Comparison of ENCODE assay signal across 8 cellular contexts in genomic region chr3:71681224-71681668, GRCh38. TPM values are rescaled to one million over a fixed set of nuclear protein-coding genes. Genes with fewer than 3 reads are reported as not detected.
A peak's percentile ranks its signal among the peaks of the same experiment; 100 is the strongest.
DNase-seq lines count a peak whose midpoint lies in the region; ATAC-seq and TF ChIP-seq lines count a peak whose summit lies in the region.

No MANE protein-coding gene starts in this region.

- DNase-seq in Ammon's horn (ENCODE audit: low spot score) (peak; percentile 88), GM20000 (ENCODE audit: low spot score) (peak; percentile 49), PC-9 (peak in 1 of 2 experiments; percentile 20), brain microvascular endothelial cell (peak; percentile 75), iris pigment epithelial cell (ENCODE audit: low read depth) (peak; percentile 90), smooth muscle cell of the brain vasculature (ENCODE audit: low read depth, low spot score) (peak; percentile 45)
- DNase-seq in NK-92 treated with Interleukin-12 subunit alpha and Interleukin-12 subunit beta, amount 100 ng/mL, for 24 hours (lab: John Stamatoyannopoulos, UW) = no peak

- no peaks in the 10 kb centered on the region for H3F3A ChIP-seq in PC-9 (ENCODE audit: insufficient read depth, low read depth)

- peak; percentile 51 for TF ChIP-seq CTCF in GM20000 (IDR thresholded peaks at IDR 0.05; ENCODE audit: extremely low read depth, missing control alignments)
- TF ChIP-seq CTCF in PC-9 (conservative IDR thresholded peaks at IDR 0.05) = peak; percentile 63
- peak; percentile 95 for TF ChIP-seq CTCF in brain microvascular endothelial cell (IDR thresholded peaks at IDR 0.05; ENCODE audit: low read depth, low read length, missing control alignments)

- no peaks in the 10 kb centered on the region for H3K36me3 ChIP-seq in PC-9 (ENCODE audit: low read depth)
- H3K36me3 ChIP-seq in brain microvascular endothelial cell (replicated peaks) = no peaks in the 10 kb centered on the region

- ATAC-seq in HG03159 (IDR thresholded peaks at IDR 0.05; ENCODE audit: unreplicated experiment) = no peak

- H3K27me3 ChIP-seq in PC-9 (ENCODE audit: insufficient read depth, low read depth) = peaks cover 20% of the 10 kb centered on the region
- H3K27me3 ChIP-seq in brain microvascular endothelial cell (replicated peaks) = no peaks in the 10 kb centered on the region

- intact Hi-C loops in PC-9 (cut with micrococcal nuclease; ENCODE audit: unreplicated experiment) = loop anchor here (10.0 kb wide), 1 partner anchor 1146 kb away; no protein-coding TSS in a partner anchor

- H4K20me1 ChIP-seq in PC-9 (ENCODE audit: insufficient read depth) = no peaks in the 10 kb centered on the region

- H2AFZ ChIP-seq in PC-9 = no peak overlapping the region

- in situ Hi-C loops in brain microvascular endothelial cell (cut with HindIII; ENCODE audit: low pct_ligation_motif_present, low sequenced_read_pairs) = no loop called here

- H3K4me2 ChIP-seq in PC-9 = no peak overlapping the region

- H3K27ac ChIP-seq in PC-9 = no peak overlapping the region
- no peak overlapping the region for H3K27ac ChIP-seq in brain microvascular endothelial cell

- no TSS peak for BruUV-seq in PC-9 (replicated peaks; lab: Mats Ljungman, UMichigan)

- H3K9me2 ChIP-seq in PC-9 (ENCODE audit: insufficient read depth) = no peaks in the 10 kb centered on the region

- H3K9me3 ChIP-seq in PC-9 (ENCODE audit: insufficient read depth, low read depth) = no peaks in the 10 kb centered on the region

- no peaks in the 10 kb centered on the region for H3K79me2 ChIP-seq in PC-9 (ENCODE audit: low read depth)

- no peaks in the 10 kb centered on the region for H3K4me1 ChIP-seq in PC-9 (replicated peaks; ENCODE audit: insufficient read depth)

- H3K4me3 ChIP-seq in PC-9 (no peak overlapping the region), brain microvascular endothelial cell (ENCODE audit: low read depth, low read length) (no peak overlapping the region)

- POLR2A ChIA-PET in PC-9 (lab: Charles Lee; ENCODE audit: unreplicated experiment) = no interaction called here

- CTCF ChIA-PET in PC-9 (lab: Charles Lee) = no interaction called here

RNA-seq across cellular contexts. Expression of gene EIF4E3, which starts 44.0 kb away (rescaled TPM):
- not detected in 2 replicates for total RNA-seq in PC-9 (2021)
